In the genomic region with DNA sequence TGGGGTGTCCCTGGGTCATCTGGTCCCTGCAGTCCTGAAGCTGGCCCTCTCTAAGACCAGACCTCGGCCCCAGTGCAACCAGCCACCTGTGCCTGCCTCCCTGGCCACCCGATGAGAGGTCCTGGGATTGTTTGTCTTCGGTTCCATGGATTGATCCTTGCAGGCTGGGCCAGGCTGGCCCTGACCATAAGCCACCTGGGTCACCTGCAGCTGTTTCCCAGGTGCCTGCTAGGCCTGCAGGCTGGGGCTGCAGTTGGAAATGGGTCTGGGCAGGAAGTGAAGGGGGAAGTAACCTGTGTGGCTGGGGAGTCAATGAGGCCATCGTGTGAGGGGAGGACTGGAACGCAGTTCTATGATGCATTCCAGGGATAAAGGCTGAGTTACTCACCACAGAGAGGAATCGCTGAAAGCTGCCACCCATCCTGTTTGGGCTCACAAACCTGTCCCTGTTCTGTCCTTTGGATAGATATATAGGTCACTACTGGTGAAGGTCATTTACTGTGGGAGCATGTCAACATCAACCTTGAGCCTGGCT, we compare ENCODE assay signal across 18 cellular contexts. TPM values are rescaled to one million over a fixed set of nuclear protein-coding genes. Genes with fewer than 3 reads are reported as not detected.
A peak's percentile ranks its signal among the peaks of the same experiment; 100 is the strongest.
DNase-seq lines count a peak whose midpoint lies in the region; ATAC-seq and TF ChIP-seq lines count a peak whose summit lies in the region.
"Had no signal": no experiment of that assay in that cellular context is flagged by ENCODE, and none has a peak within 500 bp of the region (broad histone marks: within the 10 kb centered on the region; RNA-seq: fewer than 3 reads in every experiment).

No MANE protein-coding gene starts in this region.

- dilution Hi-C loops in mammary epithelial cell (cut with HindIII; ENCODE audit: low sequenced_read_pairs) (no loop called here), IMR-90 (cut with HindIII; ENCODE audit: low sequenced_read_pairs, unreplicated experiment) (no loop called here)

- H3K79me1 ChIP-seq in IMR-90 (ENCODE audit: low read depth in 1 of 2, low read length in 2 of 2), result no peaks in the 10 kb centered on the region
- H3K79me1 ChIP-seq in neuronal stem cell (ENCODE audit: low read depth, low read length), result no peaks in the 10 kb centered on the region

- intact Hi-C loops in mammary epithelial cell (cut with micrococcal nuclease), result no loop called here
- intact Hi-C loops in breast epithelium (cut with DNase I; ENCODE audit: low total_unique reads), result no loop called here
- intact Hi-C loops in IMR-90 (cut with micrococcal nuclease), result no loop called here

- no peak overlapping the region for H3K4me2 ChIP-seq in mammary epithelial cell (ENCODE audit: insufficient read depth, low read depth, low read length)
- no peak overlapping the region for H3K4me2 ChIP-seq in IMR-90 (ENCODE audit: low read depth, low read length)
- H3K4me2 ChIP-seq in neuronal stem cell (ENCODE audit: insufficient read depth, low read length, poor library complexity, severe bottlenecking), result no peak overlapping the region

- TF ChIP-seq CTCF in mammary epithelial cell (conservative IDR thresholded peaks at IDR 0.05 in 1 of 2, IDR thresholded peaks at IDR 0.05 in 1 of 2; ENCODE audit: extremely low read depth in 1 of 2, insufficient read depth in 1 of 2, low read depth in 1 of 2, low read length in 2 of 2) (no peak), breast epithelium (IDR thresholded peaks at IDR 0.05) (no peak), IMR-90 (conservative IDR thresholded peaks at IDR 0.05; ENCODE audit: low read depth, low read length) (no peak)

- H4K20me1 ChIP-seq in mammary epithelial cell (ENCODE audit: insufficient read depth, low read length), result no peaks in the 10 kb centered on the region
- no peaks in the 10 kb centered on the region for H4K20me1 ChIP-seq in IMR-90 (ENCODE audit: insufficient read depth, low read length)

- TF ChIP-seq POLR2A in breast epithelium (IDR thresholded peaks at IDR 0.05) (no peak), IMR-90 (IDR thresholded peaks at IDR 0.05; ENCODE audit: low read depth, low read length) (no peak)

- H4K8ac ChIP-seq in IMR-90 (ENCODE audit: low read depth in 2 of 2, low read length in 2 of 2), result no peak overlapping the region
- H4K8ac ChIP-seq in neuronal stem cell (ENCODE audit: low read depth, low read length), result no peak overlapping the region

- H3K27ac ChIP-seq in mammary epithelial cell (ENCODE audit: insufficient read depth, low read depth, low read length) (no peak overlapping the region), breast epithelium (no peak overlapping the region), IMR-90 (ENCODE audit: insufficient read depth, low read length) (no peak overlapping the region), neuronal stem cell (replicated peaks; ENCODE audit: low read length) (no peak overlapping the region)

- H3K18ac ChIP-seq in IMR-90 (ENCODE audit: low read depth, low read length) (no peak overlapping the region), neuronal stem cell (ENCODE audit: low read length) (peak overlapping the region; percentile 76)

- H2AK9ac ChIP-seq in IMR-90 (replicated peaks; ENCODE audit: low read depth, low read length, poor library complexity), result no peak overlapping the region

- H3K4ac ChIP-seq in IMR-90 (ENCODE audit: low read depth, low read length), result peak overlapping the region; percentile 58; the same call in 1 of the 2 replicates
- no peak overlapping the region for H3K4ac ChIP-seq in neuronal stem cell (ENCODE audit: low read length)

- no peak overlapping the region for H2BK5ac ChIP-seq in IMR-90 (ENCODE audit: low read depth, low read length, poor library complexity, severe bottlenecking)
- H2BK5ac ChIP-seq in neuronal stem cell (ENCODE audit: low read length), result no peak overlapping the region

- POLR2A ChIA-PET in IMR-90 (lab: Charles Lee; ENCODE audit: unreplicated experiment), result no interaction called here
- POLR2A ChIA-PET in HEK293T (lab: Yijun Ruan, JAX), result no interaction called here

- ATAC-seq in IMR-90 (ENCODE audit: low read depth), result no peak
- ATAC-seq: CD8-positive, alpha-beta T cell had no signal

- H3K4me3 ChIP-seq in mammary epithelial cell (replicated peaks in 1 of 3; ENCODE audit: insufficient read depth in 1 of 3, low read depth in 2 of 3, low read length in 3 of 3), result no peak overlapping the region
- no peak overlapping the region for H3K4me3 ChIP-seq in breast epithelium
- no peak overlapping the region for H3K4me3 ChIP-seq in IMR-90 (ENCODE audit: insufficient read depth, low read depth, low read length)
- H3K4me3 ChIP-seq in neuronal stem cell (ENCODE audit: low read length in 2 of 2), result no peak overlapping the region
- H3K4me3 ChIP-seq: HAP-1 had no signal

- H3K27me3 ChIP-seq in mammary epithelial cell (ENCODE audit: insufficient read depth, low read length) (no peaks in the 10 kb centered on the region), breast epithelium (no peaks in the 10 kb centered on the region), IMR-90 (ENCODE audit: control insufficient read depth, insufficient read depth, low read length) (no peaks in the 10 kb centered on the region), neuronal stem cell (ENCODE audit: control insufficient read depth in 3 of 3, insufficient read depth in 3 of 3, low read depth in 1 of 3, low read length in 3 of 3) (peaks cover 0 to 56% (median 7%) of the 10 kb centered on the region in 3 experiments)

- no peaks in the 10 kb centered on the region for H3K79me2 ChIP-seq in mammary epithelial cell (ENCODE audit: insufficient read depth, low read length)

- H2AK5ac ChIP-seq in IMR-90 (ENCODE audit: low read depth, low read length) (0 out of 2 replicates have a peak overlapping the region, but pooled peaks have one; percentile 23), neuronal stem cell (ENCODE audit: low read depth, low read length) (peak overlapping the region; percentile 1)

- H2BK12ac ChIP-seq in neuronal stem cell (ENCODE audit: low read length), result no peak overlapping the region

- peak overlapping the region; percentile 9; the same call in 1 of the 3 replicates for H2BK15ac ChIP-seq in IMR-90 (ENCODE audit: low read depth, low read length)
- peak overlapping the region; percentile 29 for H2BK15ac ChIP-seq in neuronal stem cell (ENCODE audit: low read length)

- H3K9me3 ChIP-seq in mammary epithelial cell (replicated peaks; ENCODE audit: insufficient read depth, low read length), result no peaks in the 10 kb centered on the region
- H3K9me3 ChIP-seq in breast epithelium, result no peaks in the 10 kb centered on the region
- no peaks in the 10 kb centered on the region for H3K9me3 ChIP-seq in IMR-90 (ENCODE audit: control insufficient read depth, insufficient read depth, low read length)
- H3K9me3 ChIP-seq in neuronal stem cell (replicated peaks in 1 of 2; ENCODE audit: control insufficient read depth in 2 of 2, insufficient read depth in 1 of 2, low read depth in 1 of 2, low read length in 2 of 2), result no peaks in the 10 kb centered on the region
- H3K9me3 ChIP-seq: HAP-1 had no signal

- 0 out of 2 replicates have a peak overlapping the region, but pooled peaks have one; percentile 14 for H3K14ac ChIP-seq in IMR-90 (replicated peaks; ENCODE audit: low read depth, low read length)
- no peak overlapping the region for H3K14ac ChIP-seq in neuronal stem cell (ENCODE audit: low read length)

- peaks cover 21% of the 10 kb centered on the region; the same call in 1 of the 2 replicates for H3K9me1 ChIP-seq in IMR-90 (ENCODE audit: insufficient read depth, low read length)

- H3K4me1 ChIP-seq in mammary epithelial cell (ENCODE audit: insufficient read depth, low read length) (peaks cover 28% of the 10 kb centered on the region), breast epithelium (no peaks in the 10 kb centered on the region), IMR-90 (ENCODE audit: control insufficient read depth, insufficient read depth, low read length) (peaks cover 14% of the 10 kb centered on the region), neuronal stem cell (ENCODE audit: control insufficient read depth in 2 of 2, insufficient read depth in 1 of 2, low read depth in 1 of 2, low read length in 2 of 2) (peaks cover 0 to 17% of the 10 kb centered on the region in 2 donors)
- H3K4me1 ChIP-seq: HAP-1 had no signal

- H2BK120ac ChIP-seq in IMR-90 (ENCODE audit: low read depth, low read length), result peak overlapping the region; percentile 44; the same call in 1 of the 2 replicates
- no peak overlapping the region for H2BK120ac ChIP-seq in neuronal stem cell (ENCODE audit: low read depth, low read length)

- H3K56ac ChIP-seq in IMR-90 (ENCODE audit: extremely low read depth, insufficient read depth, low read length), result no peak overlapping the region

- H3K9ac ChIP-seq in mammary epithelial cell (ENCODE audit: insufficient read depth, low read length) (no peak overlapping the region), IMR-90 (ENCODE audit: low read depth, low read length) (no peak overlapping the region), neuronal stem cell (ENCODE audit: low read depth, low read length, poor library complexity) (no peak overlapping the region)

- 51% methylated on average over 6 of the region's 6 CpGs for WGBS in mammary epithelial cell (ENCODE audit: low coverage, missing lambda C conversion rate)
- WGBS in IMR-90 (ENCODE audit: extremely low coverage in 2 of 2, insufficient read length in 1 of 2), 2 experiments, result 78% methylated on average over 3 of the region's 6 CpGs; no CpG with 5 or more reads in 1 of the 2 experiments
- no CpG with 5 or more reads among the region's 6 CpGs for WGBS in neuronal stem cell (ENCODE audit: extremely low coverage in 2 of 2, insufficient read length in 2 of 2, insufficient replicate concordance in 1 of 2), 2 donors

- H3K36me3 ChIP-seq in mammary epithelial cell (ENCODE audit: insufficient read depth, low read length), result no peaks in the 10 kb centered on the region
- no peaks in the 10 kb centered on the region for H3K36me3 ChIP-seq in breast epithelium
- no peaks in the 10 kb centered on the region for H3K36me3 ChIP-seq in IMR-90 (ENCODE audit: control insufficient read depth, insufficient read depth, low read length)
- H3K36me3 ChIP-seq in neuronal stem cell (replicated peaks in 1 of 2; ENCODE audit: control insufficient read depth in 2 of 2, insufficient read depth in 2 of 2, low read length in 2 of 2), result no peaks in the 10 kb centered on the region
- H3K36me3 ChIP-seq: HAP-1 had no signal

- H3K23ac ChIP-seq in IMR-90 (ENCODE audit: low read depth, low read length) (no peak overlapping the region), neuronal stem cell (ENCODE audit: low read depth, low read length, poor library complexity) (no peak overlapping the region)

- CTCF ChIA-PET in mammary epithelial cell (lab: Charles Lee; ENCODE audit: low non-redundant PET) (no interaction called here), IMR-90 (lab: Yijun Ruan, JAX) (interaction anchor here (2.0 kb wide), 1 partner anchor 220 kb away, joined by 11 read pairs; a partner anchor contains a TSS), HEK293T (lab: Yijun Ruan, JAX) (interaction anchor here (2.3 kb wide), 1 partner anchor 220 kb away, joined by 6 read pairs; a partner anchor contains a TSS)

- BruUV-seq in mammary epithelial cell (replicated peaks; lab: Mats Ljungman, UMichigan) (no TSS peak), IMR-90 (replicated peaks; lab: Mats Ljungman, UMichigan) (no TSS peak)

- TF ChIP-seq RAD21 in IMR-90 (IDR thresholded peaks at IDR 0.05; ENCODE audit: low read length), result no peak

- in situ Hi-C loops in mammary epithelial cell (cut with MboI; ENCODE audit: low sequenced_read_pairs in 2 of 2) (loop anchor here in 1 of 2 donors (25.0 kb wide), 1 partner anchor 419 kb away; a partner anchor contains a TSS), IMR-90 (cut with MboI; ENCODE audit: low sequenced_read_pairs) (no loop called here)

- H2BK20ac ChIP-seq in IMR-90 (ENCODE audit: low read depth, low read length), result 0 out of 2 replicates have a peak overlapping the region, but pooled peaks have one; percentile 82

- H4K91ac ChIP-seq in IMR-90 (ENCODE audit: insufficient read depth, low read depth, low read length) (no peak overlapping the region), neuronal stem cell (ENCODE audit: low read depth, low read length, poor library complexity) (no peak overlapping the region)

- DNase-seq in mammary epithelial cell, result no peak
- DNase-seq in breast epithelium (ENCODE audit: low spot score in 2 of 2), result no peak
- DNase-seq in IMR-90, result no peak
- no peak for DNase-seq in neuronal stem cell (ENCODE audit: low spot score)
- no peak for DNase-seq in HEK293T (ENCODE audit: extremely low spot score)
- no peak for DNase-seq in DMS79 treated with DMSO at 0.1 percent for 48 hours (lab: John Stamatoyannopoulos, UW)
- no peak for DNase-seq in D341Med (ENCODE audit: low spot score)
- DNase-seq in NCI-H774 (lab: John Stamatoyannopoulos, UW), result no peak
- DNase-seq: Calu3; CD8-positive, alpha-beta T cell; DMS53; MM.1S; NCI-H1092 treated with DMSO at 0.1 percent for 48 hours; NCI-H1694; NCI-H2081 treated with DMSO at 0.1 percent for 48 hours; NCI-H510A treated with DMSO at 0.1 percent for 48 hours; SHP77 had no signal

- peak overlapping the region; percentile 8 for H2AFZ ChIP-seq in mammary epithelial cell (ENCODE audit: low read depth, low read length)
- peak overlapping the region; percentile 45 for H2AFZ ChIP-seq in IMR-90 (replicated peaks; ENCODE audit: low read length, poor library complexity)
- H2AFZ ChIP-seq in neuronal stem cell (ENCODE audit: low read length), result no peak overlapping the region

- no peak overlapping the region for H4K5ac ChIP-seq in IMR-90 (ENCODE audit: low read depth, low read length)

RNA-seq across cellular contexts. Expression of a gene that starts 30.9 kb away (rescaled TPM):
- total RNA-seq in mammary epithelial cell (10 to 100 TPM; 42.1 to 68.8 TPM), breast epithelium (10 to 100 TPM; 52.2 to 86.3 (median 61.9) TPM), IMR-90 (2012; rRNA removed) (52.5 and 56.1 TPM in 2 replicates)
- polyA plus RNA-seq in mammary epithelial cell (10.3 TPM), IMR-90 (2012; rRNA removed) (13.1 and 14.0 TPM in 2 replicates)
- 74.2 TPM for polyA minus RNA-seq in mammary epithelial cell
- polyA plus RNA-seq in IMR-90 (2012; cell fraction: cytosol; rRNA removed), result 1.9 and 3.2 TPM in 2 replicates
- 11.9 and 55.8 TPM in 2 replicates for polyA plus RNA-seq in IMR-90 (2012; cell fraction: nucleus; rRNA removed; ENCODE audit: low replicate concordance)
- 12.9 TPM for polyA plus RNA-seq in neuronal stem cell (2013, experiment 1 of 2)
- polyA plus RNA-seq in neuronal stem cell (2013, experiment 2 of 2), result 12.8 TPM
